ENCODE assay signal across 20 cellular contexts in the genomic region with DNA sequence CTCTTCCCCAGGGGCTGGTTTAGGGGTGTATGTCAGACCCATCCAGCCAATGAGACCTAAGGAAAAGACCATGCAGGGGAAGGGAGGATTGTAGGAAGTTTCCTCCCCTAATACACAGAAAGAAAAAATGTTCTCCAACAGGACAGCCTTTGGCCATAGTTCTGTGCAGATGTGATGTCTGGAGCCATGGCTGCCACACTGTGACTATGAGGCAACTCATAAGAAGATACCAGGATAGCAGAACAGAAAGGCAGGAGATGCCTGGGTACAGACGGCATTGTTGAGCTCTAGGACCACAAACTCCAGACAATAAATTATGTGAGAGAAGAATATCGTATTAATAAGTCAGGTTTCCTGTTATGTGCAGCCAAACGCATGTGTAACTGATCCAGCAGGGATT.
DNase-seq lines count a peak whose midpoint lies in the region; ATAC-seq and TF ChIP-seq lines count a peak whose summit lies in the region.
"Had no signal": no experiment of that assay in that cellular context is flagged by ENCODE, and none has a peak within 500 bp of the region (broad histone marks: within the 10 kb centered on the region; RNA-seq: fewer than 3 reads in every experiment).

No MANE protein-coding gene starts in this region.

- H3K9me3 Mint-ChIP-seq in natural killer cell treated with Interleukin-12 subunit alpha and Interleukin-12 subunit beta and Interleukin-15 and Interleukin-18, amount 100 ng/mL, for 72 hours, result no peaks in the 10 kb centered on the region
- H3K9me3 Mint-ChIP-seq in natural killer cell, result no peaks in the 10 kb centered on the region
- no peaks in the 10 kb centered on the region for H3K9me3 Mint-ChIP-seq in activated CD8-positive, alpha-beta T cell treated with anti-CD3 and anti-CD28 coated beads, Interleukin-2, amount 10 ng/mL, durations not matched to agents 7 days and 5 days (ENCODE audit: insufficient read depth)
- H3K9me3 Mint-ChIP-seq in immature natural killer cell, result peaks cover 0 to 2% (median 0%) of the 10 kb centered on the region in 6 donors
- H3K9me3 Mint-ChIP-seq: IgD-negative memory B cell had no signal

- no peak overlapping the region for H3K4me3 ChIP-seq in brain microvascular endothelial cell (ENCODE audit: low read depth, low read length)
- H3K4me3 ChIP-seq: Peyer's patch had no signal

- in situ Hi-C loops in brain microvascular endothelial cell (cut with HindIII; ENCODE audit: low pct_ligation_motif_present, low sequenced_read_pairs), result loop anchor here (25.0 kb wide), 1 partner anchor 241 kb away; a partner anchor contains a TSS

- H3K4me3 Mint-ChIP-seq in natural killer cell treated with Interleukin-12 subunit alpha and Interleukin-12 subunit beta and Interleukin-15 and Interleukin-18, amount 100 ng/mL, for 72 hours, result no peak overlapping the region
- H3K4me3 Mint-ChIP-seq in natural killer cell (no peak overlapping the region), immature natural killer cell (no peak overlapping the region)
- no peak overlapping the region for H3K4me3 Mint-ChIP-seq in activated CD8-positive, alpha-beta T cell treated with anti-CD3 and anti-CD28 coated beads, Interleukin-2, amount 10 ng/mL, durations not matched to agents 7 days and 5 days
- H3K4me3 Mint-ChIP-seq: CD14-positive monocyte, HFFc6 had no signal

- no peak for ATAC-seq in natural killer cell treated with Interleukin-12 subunit alpha and Interleukin-12 subunit beta and Interleukin-15 and Interleukin-18, amount 100 ng/mL, for 72 hours
- no peak for ATAC-seq in natural killer cell
- ATAC-seq in activated CD8-positive, alpha-beta T cell treated with anti-CD3 and anti-CD28 coated beads, Interleukin-2, amount 10 ng/mL, durations not matched to agents 7 days and 5 days, result no peak
- ATAC-seq in GM21786 (IDR thresholded peaks at IDR 0.05; ENCODE audit: unreplicated experiment), result no peak

- H3K27me3 Mint-ChIP-seq in natural killer cell treated with Interleukin-12 subunit alpha and Interleukin-12 subunit beta and Interleukin-15 and Interleukin-18, amount 100 ng/mL, for 72 hours, result no peaks in the 10 kb centered on the region
- H3K27me3 Mint-ChIP-seq in natural killer cell (ENCODE audit: low read depth in 2 of 2) (no peaks in the 10 kb centered on the region), immature natural killer cell (ENCODE audit: low read depth in 3 of 3) (peaks cover 0 to 49% (median 38%) of the 10 kb centered on the region in 3 donors)
- H3K27me3 Mint-ChIP-seq in activated CD8-positive, alpha-beta T cell treated with anti-CD3 and anti-CD28 coated beads, Interleukin-2, amount 10 ng/mL, durations not matched to agents 7 days and 5 days (ENCODE audit: low read depth), result no peaks in the 10 kb centered on the region
- H3K27me3 Mint-ChIP-seq: IgD-negative memory B cell had no signal

- H3K27ac ChIP-seq in temporal lobe (ENCODE audit: low read depth, low read length) (peak overlapping the region; percentile 87), brain microvascular endothelial cell (no peak overlapping the region)
- H3K27ac ChIP-seq: Peyer's patch had no signal

- peak overlapping the region; percentile 90 to 93 for H3K27ac Mint-ChIP-seq in natural killer cell treated with Interleukin-12 subunit alpha and Interleukin-12 subunit beta and Interleukin-15 and Interleukin-18, amount 100 ng/mL, for 72 hours
- peak overlapping the region in 1 of 2 donors; percentile 82 for H3K27ac Mint-ChIP-seq in natural killer cell
- H3K27ac Mint-ChIP-seq in activated CD8-positive, alpha-beta T cell treated with anti-CD3 and anti-CD28 coated beads, Interleukin-2, amount 10 ng/mL, durations not matched to agents 7 days and 5 days, result peak overlapping the region; percentile 14
- peak overlapping the region in 4 of 6 donors; percentile 37 to 85 (median 51) for H3K27ac Mint-ChIP-seq in immature natural killer cell
- H3K27ac Mint-ChIP-seq: HFFc6 had no signal

- peaks cover 6% of the 10 kb centered on the region for H3K36me3 Mint-ChIP-seq in natural killer cell treated with Interleukin-12 subunit alpha and Interleukin-12 subunit beta and Interleukin-15 and Interleukin-18, amount 100 ng/mL, for 72 hours
- H3K36me3 Mint-ChIP-seq in natural killer cell (peaks cover 29% of the 10 kb centered on the region), immature natural killer cell (peaks cover 23 to 68% (median 32%) of the 10 kb centered on the region in 3 donors)
- H3K36me3 Mint-ChIP-seq in activated CD8-positive, alpha-beta T cell treated with anti-CD3 and anti-CD28 coated beads, Interleukin-2, amount 10 ng/mL, durations not matched to agents 7 days and 5 days (ENCODE audit: low read depth), result peaks cover 75% of the 10 kb centered on the region

- H3K27me3 ChIP-seq in brain microvascular endothelial cell (replicated peaks), result no peaks in the 10 kb centered on the region
- H3K27me3 ChIP-seq: Peyer's patch had no signal

- no peak for DNase-seq in natural killer cell treated with Interleukin-12 subunit alpha and Interleukin-12 subunit beta and Interleukin-15 and Interleukin-18, amount 100 ng/mL, for 72 hours (ENCODE audit: low spot score)
- DNase-seq in natural killer cell, result no peak
- DNase-seq in activated CD8-positive, alpha-beta T cell treated with anti-CD3 and anti-CD28 coated beads, Interleukin-2, amount 10 ng/mL, durations not matched to agents 7 days and 5 days, result no peak
- DNase-seq in immature natural killer cell, result no peak
- no peak for DNase-seq in NCI-H146 (lab: John Stamatoyannopoulos, UW)
- no peak for DNase-seq in brain microvascular endothelial cell
- DNase-seq: EL, GF-D8, H7, HFFc6, Karpas-422, MV-4-11, NCI-H1694 treated with DMSO at 0.1 percent for 48 hours, NCI-H446, NCI-H526, Peyer's patch had no signal

- peaks cover 31 to 50% of the 10 kb centered on the region in 2 donors for H3K4me1 Mint-ChIP-seq in natural killer cell treated with Interleukin-12 subunit alpha and Interleukin-12 subunit beta and Interleukin-15 and Interleukin-18, amount 100 ng/mL, for 72 hours (ENCODE audit: low read depth in 2 of 2)
- H3K4me1 Mint-ChIP-seq in natural killer cell (peaks cover 31 to 50% of the 10 kb centered on the region in 2 donors), immature natural killer cell (peaks cover 38 to 63% of the 10 kb centered on the region in 2 donors)
- peaks cover 8% of the 10 kb centered on the region for H3K4me1 Mint-ChIP-seq in activated CD8-positive, alpha-beta T cell treated with anti-CD3 and anti-CD28 coated beads, Interleukin-2, amount 10 ng/mL, durations not matched to agents 7 days and 5 days (ENCODE audit: low read depth)
- H3K4me1 Mint-ChIP-seq: IgD-negative memory B cell had no signal

- H3K36me3 ChIP-seq in brain microvascular endothelial cell (replicated peaks), result no peaks in the 10 kb centered on the region

- intact Hi-C loops in natural killer cell (cut with micrococcal nuclease), result no loop called here

- TF ChIP-seq CTCF in natural killer cell (IDR thresholded peaks at IDR 0.05), result no peak
- no peak for TF ChIP-seq CTCF in brain microvascular endothelial cell (IDR thresholded peaks at IDR 0.05; ENCODE audit: low read depth, low read length, missing control alignments)

- CTCF ChIA-PET in activated CD8-positive, alpha-beta T cell treated with anti-CD3 and anti-CD28 coated beads, Interleukin-2, amount 10 ng/mL, durations not matched to agents 7 days and 5 days (lab: Charles Lee), result no interaction called here

- POLR2A ChIA-PET in activated CD8-positive, alpha-beta T cell treated with anti-CD3 and anti-CD28 coated beads, Interleukin-2, amount 10 ng/mL, durations not matched to agents 7 days and 5 days (lab: Charles Lee), result no interaction called here
